ENCODE assay signal across 8 cellular contexts in genomic region chr7:1159933-1160664, GRCh38. TPM values are rescaled to one million over a fixed set of nuclear protein-coding genes. Genes with fewer than 3 reads are reported as not detected.
A peak's percentile ranks its signal among the peaks of the same experiment; 100 is the strongest.
DNase-seq lines count a peak whose midpoint lies in the region; ATAC-seq and TF ChIP-seq lines count a peak whose summit lies in the region.

A gene with protein sequence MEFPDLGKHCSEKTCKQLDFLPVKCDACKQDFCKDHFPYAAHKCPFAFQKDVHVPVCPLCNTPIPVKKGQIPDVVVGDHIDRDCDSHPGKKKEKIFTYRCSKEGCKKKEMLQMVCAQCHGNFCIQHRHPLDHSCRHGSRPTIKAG (minus strand): TSS chr7:1160196. CDS start chr7:1158212, 1,984 bp downstream.

- no peak for TF ChIP-seq CTCF in coronary artery (IDR thresholded peaks at IDR 0.05)

- DNase-seq in C1 segment of cervical spinal cord (lab: John Stamatoyannopoulos, UW) (peak; percentile 85 to 100 (median 96)), NCI-H69 (lab: John Stamatoyannopoulos, UW) (peak; percentile 99), coronary artery (ENCODE audit: low spot score) (peak; percentile 99), left kidney (ENCODE audit: low read depth, low spot score) (peak; percentile 99)
- DNase-seq in activated CD4-positive, alpha-beta T cell treated with anti-CD3 and anti-CD28 coated beads, Interleukin-2, amount 10 ng/mL, durations not matched to agents 7 days and 5 days = peak; percentile 99
- peak; percentile 99 for DNase-seq in stimulated activated CD4-positive, alpha-beta T cell treated with anti-CD3 and anti-CD28 coated beads, Interleukin-1b, Interleukin-23, amount 100 ng/mL, for 48 hours

- peak within 1 kb of the TSS; percentile 85 for H3K4me3 Mint-ChIP-seq in activated CD4-positive, alpha-beta T cell treated with anti-CD3 and anti-CD28 coated beads, Interleukin-2, amount 10 ng/mL, durations not matched to agents 7 days and 5 days

- peaks cover 25% of the 10 kb centered on the region for H3K4me1 Mint-ChIP-seq in activated CD4-positive, alpha-beta T cell treated with anti-CD3 and anti-CD28 coated beads, Interleukin-2, amount 10 ng/mL, durations not matched to agents 7 days and 5 days

- no peaks in the 10 kb centered on the region for H3K27me3 Mint-ChIP-seq in activated CD4-positive, alpha-beta T cell treated with anti-CD3 and anti-CD28 coated beads, Interleukin-2, amount 10 ng/mL, durations not matched to agents 7 days and 5 days

- peak within 1 kb of the TSS; percentile 95 for H3K4me3 ChIP-seq in coronary artery

- no peaks in the 10 kb centered on the region for H3K9me3 Mint-ChIP-seq in activated CD4-positive, alpha-beta T cell treated with anti-CD3 and anti-CD28 coated beads, Interleukin-2, amount 10 ng/mL, durations not matched to agents 7 days and 5 days

- POLR2A ChIA-PET in activated CD4-positive, alpha-beta T cell treated with anti-CD3 and anti-CD28 coated beads, Interleukin-2, amount 10 ng/mL, durations not matched to agents 7 days and 5 days (lab: Charles Lee) = no interaction called here

- ATAC-seq in GM19351 (IDR thresholded peaks at IDR 0.05; ENCODE audit: unreplicated experiment) (peak; percentile 97), HG03520 (IDR thresholded peaks at IDR 0.05; ENCODE audit: unreplicated experiment) (peak; percentile 93)

- H3K27ac ChIP-seq in coronary artery = peak within 1 kb of the TSS; percentile 95

- H3K27ac Mint-ChIP-seq in activated CD4-positive, alpha-beta T cell treated with anti-CD3 and anti-CD28 coated beads, Interleukin-2, amount 10 ng/mL, durations not matched to agents 7 days and 5 days = peak within 1 kb of the TSS; percentile 90

- peaks cover 31% of the 10 kb centered on the region for H3K36me3 Mint-ChIP-seq in activated CD4-positive, alpha-beta T cell treated with anti-CD3 and anti-CD28 coated beads, Interleukin-2, amount 10 ng/mL, durations not matched to agents 7 days and 5 days (ENCODE audit: low read depth)

- CTCF ChIA-PET in activated CD4-positive, alpha-beta T cell treated with anti-CD3 and anti-CD28 coated beads, Interleukin-2, amount 10 ng/mL, durations not matched to agents 7 days and 5 days (lab: Charles Lee) = interaction anchor here (0.6 to 2.3 kb wide), 6 partner anchors 8 to 168 kb away, joined by 3 to 8 read pairs (median 4); a partner anchor contains a TSS

RNA-seq across cellular contexts. Expression of the gene that starts here (rescaled TPM):
- total RNA-seq in activated CD4-positive, alpha-beta T cell treated with anti-CD3 and anti-CD28 coated beads, Interleukin-2, amount 10 ng/mL, durations not matched to agents 7 days and 5 days = 10 to 100 TPM; 23.3 to 24.0 TPM

Comparison
In these comparisons a context has a peak if more than half of its experiments do, and no peak if none do; other contexts are left out.
1. Peak in every context shown above with its lines: DNase-seq, ATAC-seq, H3K4me3 ChIP-seq and H3K27ac ChIP-seq.